23 cellular contexts compared by ENCODE assay signal in the genomic region with DNA sequence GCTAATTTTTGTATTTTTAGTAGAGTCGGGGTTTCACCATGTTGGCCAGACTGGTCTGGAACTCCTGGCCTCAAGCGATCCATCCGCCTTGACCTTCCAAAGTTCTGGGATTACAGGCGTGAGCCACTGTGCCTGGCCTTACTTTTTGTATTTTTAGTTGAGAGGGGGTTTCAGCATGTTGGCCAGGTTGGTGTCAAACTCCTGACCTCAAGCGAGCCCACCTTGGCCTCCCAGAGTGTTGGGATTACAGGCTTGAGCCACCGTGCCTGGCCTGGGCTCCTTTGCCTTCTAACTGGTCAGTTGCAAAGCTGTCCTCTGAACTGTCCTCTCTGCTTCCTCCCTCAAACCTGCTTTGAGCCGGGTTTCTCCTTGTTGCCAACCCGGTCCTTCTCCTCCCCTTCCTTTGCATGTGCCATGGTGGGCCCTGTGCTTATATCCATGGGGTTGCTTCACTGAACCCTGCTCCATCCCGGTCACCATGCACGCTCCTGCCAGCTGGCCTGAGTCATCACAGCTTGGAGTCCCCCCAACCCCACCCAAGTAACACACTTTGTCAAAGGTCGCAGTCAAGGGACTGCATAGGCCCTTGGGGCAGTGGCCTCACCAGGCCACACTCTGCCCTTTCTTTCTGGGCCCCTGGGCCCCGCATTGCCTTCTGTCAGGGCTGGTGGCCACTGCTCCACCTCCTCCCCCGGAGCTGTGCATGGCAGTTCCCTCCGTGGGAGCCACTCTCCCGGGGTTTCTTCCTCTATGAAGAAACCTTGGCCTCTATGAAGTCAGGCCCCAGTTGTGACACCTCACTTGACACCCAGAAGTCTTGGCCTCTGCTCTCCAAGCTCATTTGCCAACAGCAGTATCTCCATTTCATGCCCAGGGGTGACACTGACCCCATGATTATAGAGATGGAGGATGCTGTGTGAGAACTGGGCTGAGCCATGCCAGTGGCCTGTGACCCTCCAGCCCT. TPM values are rescaled to one million over a fixed set of nuclear protein-coding genes. Genes with fewer than 3 reads are reported as not detected.
DNase-seq lines count a peak whose midpoint lies in the region; ATAC-seq and TF ChIP-seq lines count a peak whose summit lies in the region.
"Had no signal": no experiment of that assay in that cellular context is flagged by ENCODE, and none has a peak within 500 bp of the region (broad histone marks: within the 10 kb centered on the region; RNA-seq: fewer than 3 reads in every experiment).

No MANE protein-coding gene starts in this region.

- WGBS in right cardiac atrium: 73% methylated on average over 15 of the region's 15 CpGs

- no peak for TF ChIP-seq POLR2A in vagina (IDR thresholded peaks at IDR 0.05)

- peaks cover 0 to 4% of the 10 kb centered on the region in 2 donors for H3K36me3 ChIP-seq in vagina
- H3K36me3 ChIP-seq: colonic mucosa had no signal

- no peaks in the 10 kb centered on the region for H3K9me3 ChIP-seq in right cardiac atrium (ENCODE audit: control insufficient read depth, low read length)
- no peaks in the 10 kb centered on the region for H3K9me3 ChIP-seq in vagina
- H3K9me3 ChIP-seq: colonic mucosa, SJSA1 had no signal

- H3K4me1 Mint-ChIP-seq in activated CD8-positive, alpha-beta memory T cell treated with anti-CD3 and anti-CD28 coated beads, Interleukin-2, amount 10 ng/mL, durations not matched to agents 7 days and 5 days: peaks cover 11% of the 10 kb centered on the region
- peaks cover 7% of the 10 kb centered on the region for H3K4me1 Mint-ChIP-seq in activated CD8-positive, alpha-beta T cell treated with anti-CD3 and anti-CD28 coated beads for 36 hours (ENCODE audit: low read depth)
- H3K4me1 Mint-ChIP-seq: nephron had no signal

- H3K36me3 Mint-ChIP-seq in activated CD8-positive, alpha-beta memory T cell treated with anti-CD3 and anti-CD28 coated beads, Interleukin-2, amount 10 ng/mL, durations not matched to agents 7 days and 5 days: no peaks in the 10 kb centered on the region
- H3K36me3 Mint-ChIP-seq in activated CD8-positive, alpha-beta T cell treated with anti-CD3 and anti-CD28 coated beads for 36 hours (ENCODE audit: low read depth): no peaks in the 10 kb centered on the region
- H3K36me3 Mint-ChIP-seq: activated naive CD8-positive, alpha-beta T cell had no signal

- H3K9me3 Mint-ChIP-seq in activated CD8-positive, alpha-beta memory T cell treated with anti-CD3 and anti-CD28 coated beads, Interleukin-2, amount 10 ng/mL, durations not matched to agents 7 days and 5 days (ENCODE audit: low read depth): no peaks in the 10 kb centered on the region
- no peaks in the 10 kb centered on the region for H3K9me3 Mint-ChIP-seq in activated CD8-positive, alpha-beta T cell treated with anti-CD3 and anti-CD28 coated beads for 36 hours
- H3K9me3 Mint-ChIP-seq: activated T-helper 1 cell treated with anti-CD3 and anti-CD28 coated beads, Interleukin-12 subunit alpha, Interleukin-12 subunit beta, Interleukin-2, Interleukin-4 antibody, amounts not matched to agents 30 ng/mL and 10 ng/mL and 1 ng/mL, durations not matched to agents 14 hours and 24 hours and 36 hours; mesothelial cell of epicardium; nephron; T-helper 2 cell treated with Interferon-gamma antibody and Interleukin-4, amounts not matched to agents 5 μg/mL and 100 μg/mL, for 36 hours had no signal

- H3K4me3 Mint-ChIP-seq in activated CD8-positive, alpha-beta memory T cell treated with anti-CD3 and anti-CD28 coated beads, Interleukin-2, amount 10 ng/mL, durations not matched to agents 7 days and 5 days: no peak overlapping the region
- no peak overlapping the region for H3K4me3 Mint-ChIP-seq in activated CD8-positive, alpha-beta T cell treated with anti-CD3 and anti-CD28 coated beads for 36 hours
- H3K4me3 Mint-ChIP-seq: activated naive CD8-positive, alpha-beta T cell; activated T-helper 1 cell treated with anti-CD3 and anti-CD28 coated beads, Interleukin-12 subunit alpha, Interleukin-12 subunit beta, Interleukin-2, Interleukin-4 antibody, amounts not matched to agents 30 ng/mL and 10 ng/mL and 1 ng/mL, durations not matched to agents 14 hours and 24 hours and 36 hours; mesothelial cell of epicardium; nephron; T-helper 2 cell treated with Interferon-gamma antibody and Interleukin-4, amounts not matched to agents 5 μg/mL and 100 μg/mL, for 36 hours had no signal

- H3K4me3 ChIP-seq in right cardiac atrium (ENCODE audit: low read length) (no peak overlapping the region), vagina (no peak overlapping the region)
- H3K4me3 ChIP-seq: colonic mucosa, SJSA1 had no signal

- no peak overlapping the region for H3K27ac Mint-ChIP-seq in activated CD8-positive, alpha-beta memory T cell treated with anti-CD3 and anti-CD28 coated beads, Interleukin-2, amount 10 ng/mL, durations not matched to agents 7 days and 5 days
- no peak overlapping the region for H3K27ac Mint-ChIP-seq in activated CD8-positive, alpha-beta T cell treated with anti-CD3 and anti-CD28 coated beads for 36 hours
- H3K27ac Mint-ChIP-seq: activated naive CD8-positive, alpha-beta T cell; activated T-helper 1 cell treated with anti-CD3 and anti-CD28 coated beads, Interleukin-12 subunit alpha, Interleukin-12 subunit beta, Interleukin-2, Interleukin-4 antibody, amounts not matched to agents 30 ng/mL and 10 ng/mL and 1 ng/mL, durations not matched to agents 14 hours and 24 hours and 36 hours; mesothelial cell of epicardium; nephron; progenitor cell of endocrine pancreas; T-helper 2 cell treated with Interferon-gamma antibody and Interleukin-4, amounts not matched to agents 5 μg/mL and 100 μg/mL, for 36 hours had no signal

- H3K27ac ChIP-seq in right cardiac atrium (ENCODE audit: low read length) (no peak overlapping the region), vagina (no peak overlapping the region)
- H3K27ac ChIP-seq: colonic mucosa, foreskin keratinocyte, SJSA1 had no signal

- no peaks in the 10 kb centered on the region for H3K4me1 ChIP-seq in right cardiac atrium (ENCODE audit: control insufficient read depth, insufficient read depth, low read length)
- H3K4me1 ChIP-seq in vagina: peaks cover 16% of the 10 kb centered on the region
- H3K4me1 ChIP-seq: colonic mucosa, foreskin keratinocyte, SJSA1 had no signal

- POLR2A ChIA-PET in activated CD8-positive, alpha-beta T cell treated with anti-CD3 and anti-CD28 coated beads for 36 hours (lab: Charles Lee): no interaction called here

- H3K27me3 ChIP-seq in right cardiac atrium (ENCODE audit: control insufficient read depth, insufficient read depth) (no peaks in the 10 kb centered on the region), vagina (no peaks in the 10 kb centered on the region)
- H3K27me3 ChIP-seq: colonic mucosa, foreskin keratinocyte, SJSA1 had no signal

- peaks cover 13% of the 10 kb centered on the region for H3K27me3 Mint-ChIP-seq in activated CD8-positive, alpha-beta memory T cell treated with anti-CD3 and anti-CD28 coated beads, Interleukin-2, amount 10 ng/mL, durations not matched to agents 7 days and 5 days
- H3K27me3 Mint-ChIP-seq in activated CD8-positive, alpha-beta T cell treated with anti-CD3 and anti-CD28 coated beads for 36 hours: peaks cover 8% of the 10 kb centered on the region
- H3K27me3 Mint-ChIP-seq: progenitor cell of endocrine pancreas had no signal

- ATAC-seq in right cardiac atrium: peak in 1 of 2 donors; percentile 4
- no peak for ATAC-seq in left ventricle myocardium superior
- ATAC-seq in activated CD8-positive, alpha-beta memory T cell treated with anti-CD3 and anti-CD28 coated beads, Interleukin-2, amount 10 ng/mL, durations not matched to agents 7 days and 5 days: no peak
- ATAC-seq in left lobe of liver: no peak
- no peak for ATAC-seq in GM21447 (IDR thresholded peaks at IDR 0.05; ENCODE audit: unreplicated experiment)
- ATAC-seq in activated CD8-positive, alpha-beta T cell treated with anti-CD3 and anti-CD28 coated beads for 36 hours: no peak
- ATAC-seq in HG03378 (IDR thresholded peaks at IDR 0.05; ENCODE audit: unreplicated experiment): no peak
- ATAC-seq: foreskin keratinocyte, PC-3 had no signal

- TF ChIP-seq CTCF in vagina (IDR thresholded peaks at IDR 0.05): no peak
- no peak for TF ChIP-seq CTCF in activated CD8-positive, alpha-beta T cell treated with anti-CD3 and anti-CD28 coated beads for 36 hours (IDR thresholded peaks at IDR 0.05)

- intact Hi-C loops in right cardiac atrium (cut with DNase I): loop anchor here in 3 of 4 donors (5.0 kb wide), 1 partner anchor 209 kb away; no protein-coding TSS in a partner anchor
- intact Hi-C loops in left ventricle myocardium superior (cut with micrococcal nuclease): no loop called here
- intact Hi-C loops in vagina (cut with DNase I): no loop called here
- intact Hi-C loops in activated CD8-positive, alpha-beta T cell treated with anti-CD3 and anti-CD28 coated beads for 36 hours (cut with micrococcal nuclease): no loop called here

- DNase-seq in right cardiac atrium: peak; percentile 45 to 69 (median 54)
- DNase-seq in left ventricle myocardium superior: no peak
- DNase-seq in activated CD8-positive, alpha-beta memory T cell treated with anti-CD3 and anti-CD28 coated beads, Interleukin-2, amount 10 ng/mL, durations not matched to agents 7 days and 5 days: peak; percentile 38
- DNase-seq in left lobe of liver (ENCODE audit: low spot score): peak; percentile 33
- DNase-seq in vagina (ENCODE audit: extremely low spot score in 2 of 2): peak; percentile 81 to 89
- no peak for DNase-seq in activated CD8-positive, alpha-beta T cell treated with anti-CD3 and anti-CD28 coated beads for 36 hours
- DNase-seq: colonic mucosa; DND-41; foreskin keratinocyte; NCI-H1417 treated with DMSO at 0.1 percent for 48 hours; NCI-H2171 treated with DMSO at 0.1 percent for 48 hours; NCI-H748 treated with DMSO at 0.1 percent for 48 hours; PC-3; stimulated activated CD4-positive, alpha-beta T cell treated with anti-CD3 and anti-CD28 coated beads, Interleukin-4, amount 100 ng/mL, for 4 hours had no signal

- CTCF ChIA-PET in activated CD8-positive, alpha-beta memory T cell treated with anti-CD3 and anti-CD28 coated beads, Interleukin-2, amount 10 ng/mL, durations not matched to agents 7 days and 5 days (lab: Charles Lee): interaction anchor here (0.7 to 1.3 kb wide), 3 partner anchors 27 to 1826 kb away, joined by 3 to 5 read pairs (median 3); no protein-coding TSS in a partner anchor
- CTCF ChIA-PET in activated CD8-positive, alpha-beta T cell treated with anti-CD3 and anti-CD28 coated beads for 36 hours (lab: Charles Lee): interaction anchor here (1.2 kb wide), 1 partner anchor 210 kb away, joined by 3 read pairs; no protein-coding TSS in a partner anchor

RNA-seq across cellular contexts. Expression of gene WTIP, which starts 21.3 kb away (rescaled TPM):
- total RNA-seq in right cardiac atrium (10 to 100 TPM; 13.6 to 20.1 (median 17.6) TPM), left ventricle myocardium superior (26.2 TPM), left lobe of liver (1.4 TPM), vagina (7.6 TPM)
- polyA plus RNA-seq in right cardiac atrium: 8.2 TPM
- under 1 TPM; 0.33 to 0.99 TPM for total RNA-seq in activated CD8-positive, alpha-beta memory T cell treated with anti-CD3 and anti-CD28 coated beads, Interleukin-2, amount 10 ng/mL, durations not matched to agents 7 days and 5 days
- under 1 TPM; 0.54 to 0.63 TPM for total RNA-seq in activated CD8-positive, alpha-beta T cell treated with anti-CD3 and anti-CD28 coated beads for 36 hours

Comparison
In these comparisons a context has a peak if more than half of its experiments do, and no peak if none do; other contexts are left out.
1. DNase-seq: peak in right cardiac atrium (3 of 3), activated CD8-positive, alpha-beta memory T cell treated with anti-CD3 and anti-CD28 coated beads, Interleukin-2, amount 10 ng/mL, durations not matched to agents 7 days and 5 days (single experiment), left lobe of liver (single experiment) and vagina (2 of 2); none in left ventricle myocardium superior (single experiment) and activated CD8-positive, alpha-beta T cell treated with anti-CD3 and anti-CD28 coated beads for 36 hours (single experiment).
2. intact Hi-C loops: an anchor here in right cardiac atrium (5.0 kb wide); none called in left ventricle myocardium superior, vagina and activated CD8-positive, alpha-beta T cell treated with anti-CD3 and anti-CD28 coated beads for 36 hours.